Comparison of ENCODE assay signal across 8 cellular contexts in the genomic region with DNA sequence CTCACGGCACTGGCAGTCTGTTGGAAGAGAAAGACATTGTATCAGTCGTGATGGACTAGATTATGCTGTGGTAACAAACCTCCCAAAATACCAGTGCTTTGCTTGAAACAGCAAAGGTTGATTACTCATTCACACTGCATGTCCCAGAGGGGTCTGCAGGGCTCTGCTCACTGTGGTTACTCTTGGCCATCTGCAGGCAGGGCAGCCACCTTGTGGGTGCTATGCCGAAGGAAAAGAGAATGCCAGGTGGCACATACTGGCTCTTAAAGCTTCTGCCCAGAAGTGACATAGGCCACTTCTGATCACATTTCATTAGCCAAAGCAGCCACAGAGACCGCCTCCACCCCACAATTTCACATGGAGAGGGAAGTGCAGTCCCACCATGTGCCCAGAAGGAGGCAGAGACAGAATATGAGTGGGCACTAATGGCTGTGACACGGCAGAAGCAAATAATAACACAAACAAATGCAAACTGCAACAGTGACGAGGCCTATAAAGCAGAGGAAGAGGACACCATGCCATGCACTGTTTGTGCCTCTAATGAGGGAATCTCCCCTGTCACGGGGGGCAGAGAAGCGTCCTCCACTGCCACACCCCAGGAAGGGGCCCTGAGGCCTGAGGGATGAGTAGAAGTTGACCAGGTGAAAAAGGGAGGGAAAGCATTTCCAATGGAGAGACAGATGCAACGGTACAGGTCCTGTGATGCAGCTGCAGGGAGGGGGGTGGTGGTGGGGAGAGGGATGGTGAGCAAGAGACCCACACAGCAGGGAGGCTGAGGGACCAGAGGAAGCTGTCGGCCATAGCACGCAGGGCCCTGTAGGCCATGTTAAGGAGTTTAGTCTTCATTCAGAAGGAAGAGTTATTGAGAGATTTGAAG. TPM values are rescaled to one million over a fixed set of nuclear protein-coding genes. Genes with fewer than 3 reads are reported as not detected.
A peak's percentile ranks its signal among the peaks of the same experiment; 100 is the strongest.
DNase-seq lines count a peak whose midpoint lies in the region; ATAC-seq, FAIRE-seq and TF ChIP-seq lines count a peak whose summit lies in the region.

No MANE protein-coding gene starts in this region.

- DNase-seq in stimulated activated CD4-positive, alpha-beta T cell treated with anti-CD3 and anti-CD28 coated beads, Interleukin-15, amount 100 ng/mL, for 24 hours, result peak; percentile 24
- DNase-seq in stimulated activated CD4-positive, alpha-beta T cell treated with anti-CD3 and anti-CD28 coated beads, Interleukin-4, amount 100 ng/mL, for 4 hours, result no peak
- DNase-seq in OCI-M1 (lab: John Stamatoyannopoulos, UW) (peak; percentile 47), fibroblast of pulmonary artery (ENCODE audit: low read depth) (peak; percentile 38), upper lobe of right lung (no peak), ureter (ENCODE audit: low spot score) (no peak), frontal cortex (ENCODE audit: low spot score in 2 of 2) (no peak)

- H3K4me1 ChIP-seq in upper lobe of right lung, result no peaks in the 10 kb centered on the region

- peak; percentile 54 for TF ChIP-seq CTCF in fibroblast of pulmonary artery (IDR thresholded peaks at IDR 0.05; ENCODE audit: low read length, missing control alignments)
- TF ChIP-seq CTCF in upper lobe of right lung (IDR thresholded peaks at IDR 0.05), result peak; percentile 29

- no peaks in the 10 kb centered on the region for H3K27me3 ChIP-seq in upper lobe of right lung

- H3K27ac ChIP-seq in upper lobe of right lung, result no peak overlapping the region

- H3K4me3 ChIP-seq in fibroblast of pulmonary artery (replicated peaks; ENCODE audit: low read depth, low read length) (no peak overlapping the region), upper lobe of right lung (no peak overlapping the region)

- no peak for FAIRE-seq in frontal cortex (lab: Jason Lieb, UNC)

- intact Hi-C loops in upper lobe of right lung (cut with DNase I), result no loop called here

- H3K9me3 ChIP-seq in upper lobe of right lung, result no peaks in the 10 kb centered on the region

- H3K36me3 ChIP-seq in upper lobe of right lung, result no peaks in the 10 kb centered on the region

- ATAC-seq in HG02884 (IDR thresholded peaks at IDR 0.05; ENCODE audit: unreplicated experiment) (peak; percentile 78), upper lobe of right lung (peak; percentile 46)

RNA-seq across cellular contexts. Expression of a gene that starts 51.7 kb away (rescaled TPM):
- total RNA-seq in upper lobe of right lung (5.4 TPM), ureter (17.2 TPM), frontal cortex (6.5 TPM)

Comparison
In these comparisons a context has a peak if more than half of its experiments do, and no peak if none do; other contexts are left out.
1. DNase-seq: peak in stimulated activated CD4-positive, alpha-beta T cell treated with anti-CD3 and anti-CD28 coated beads, Interleukin-15, amount 100 ng/mL, for 24 hours (single experiment), OCI-M1 (single experiment) and fibroblast of pulmonary artery (single experiment); none in stimulated activated CD4-positive, alpha-beta T cell treated with anti-CD3 and anti-CD28 coated beads, Interleukin-4, amount 100 ng/mL, for 4 hours (0 of 2), upper lobe of right lung (single experiment), ureter (single experiment) and frontal cortex (0 of 2).